In the genomic region with DNA sequence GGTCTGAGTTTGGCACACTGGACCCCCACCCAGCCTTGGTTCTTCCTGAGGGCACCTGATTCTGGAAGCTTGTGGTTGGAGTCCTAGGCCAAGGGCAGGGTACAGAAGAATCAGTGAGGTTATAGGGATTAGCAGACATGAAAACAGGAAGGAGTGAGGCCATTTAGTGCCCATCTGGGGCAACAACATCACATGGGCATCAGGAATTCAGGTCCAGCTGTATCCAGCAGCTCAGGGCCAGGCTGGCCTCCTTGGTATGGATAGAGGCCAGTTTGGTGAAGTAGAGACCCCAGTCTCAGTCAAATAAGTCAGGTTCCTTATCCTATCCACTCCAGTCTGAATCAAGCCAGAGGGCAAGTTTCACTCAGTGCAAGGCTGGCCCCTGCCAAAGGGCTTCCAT, we compare ENCODE assay signal across 24 cellular contexts. TPM values are rescaled to one million over a fixed set of nuclear protein-coding genes. Genes with fewer than 3 reads are reported as not detected.
DNase-seq lines count a peak whose midpoint lies in the region; ATAC-seq and TF ChIP-seq lines count a peak whose summit lies in the region.
"Had no signal": no experiment of that assay in that cellular context is flagged by ENCODE, and none has a peak within 500 bp of the region (broad histone marks: within the 10 kb centered on the region; RNA-seq: fewer than 3 reads in every experiment).

No MANE protein-coding gene starts in this region.

- H3K4me2 ChIP-seq in KMS-11: 0 out of 2 replicates have a peak overlapping the region, but pooled peaks have one; percentile 45
- no peak overlapping the region for H3K4me2 ChIP-seq in osteoblast (ENCODE audit: insufficient read depth, low read length)

- intact Hi-C loops in left ventricle myocardium inferior (cut with micrococcal nuclease): loop anchor here (2.0 kb wide), 1 partner anchor 51 kb away; no protein-coding TSS in a partner anchor

- H3K9me3 Mint-ChIP-seq in stimulated activated effector memory CD8-positive, alpha-beta T cell treated with anti-CD3 and anti-CD28 coated beads, Interleukin-12 subunit alpha, Interleukin-12 subunit beta, amount 100 ng/mL, for 72 hours: no peaks in the 10 kb centered on the region
- no peaks in the 10 kb centered on the region for H3K9me3 Mint-ChIP-seq in chondrocyte (ENCODE audit: low read depth)
- H3K9me3 Mint-ChIP-seq: CD8-positive, alpha-beta T cell; H9 had no signal

- H3K27me3 ChIP-seq in KMS-11 (ENCODE audit: insufficient read depth, low read depth) (no peaks in the 10 kb centered on the region), osteoblast (ENCODE audit: insufficient read depth, low read length) (no peaks in the 10 kb centered on the region), left ventricle myocardium inferior (ENCODE audit: low read depth) (peaks cover 72% of the 10 kb centered on the region)

- H3K36me3 Mint-ChIP-seq in T-helper 17 cell (ENCODE audit: low read depth): no peaks in the 10 kb centered on the region
- H3K36me3 Mint-ChIP-seq in stimulated activated effector memory CD8-positive, alpha-beta T cell treated with anti-CD3 and anti-CD28 coated beads, Interleukin-12 subunit alpha, Interleukin-12 subunit beta, amount 100 ng/mL, for 72 hours: peaks cover 24% of the 10 kb centered on the region
- H3K36me3 Mint-ChIP-seq in chondrocyte (ENCODE audit: low read depth): no peaks in the 10 kb centered on the region

- H3K27ac Mint-ChIP-seq in T-helper 17 cell (peak overlapping the region; percentile 24), chondrocyte (ENCODE audit: unreplicated experiment) (no peak overlapping the region)
- no peak overlapping the region for H3K27ac Mint-ChIP-seq in stimulated activated effector memory CD8-positive, alpha-beta T cell treated with anti-CD3 and anti-CD28 coated beads, Interleukin-12 subunit alpha, Interleukin-12 subunit beta, amount 100 ng/mL, for 72 hours
- H3K27ac Mint-ChIP-seq: CD8-positive, alpha-beta T cell had no signal

- DNase-seq in T-helper 17 cell: no peak
- peak; percentile 84 for DNase-seq in osteoblast (ENCODE audit: insufficient read length, low spot score, missing footprints)
- no peak for DNase-seq in stimulated activated effector memory CD8-positive, alpha-beta T cell treated with anti-CD3 and anti-CD28 coated beads, Interleukin-12 subunit alpha, Interleukin-12 subunit beta, amount 100 ng/mL, for 72 hours (ENCODE audit: low spot score in 2 of 2)
- DNase-seq in AG08396 (ENCODE audit: low spot score): no peak
- DNase-seq in chondrocyte (ENCODE audit: low spot score): no peak
- DNase-seq in left ventricle myocardium inferior: no peak
- DNase-seq: ACHN; CD8-positive, alpha-beta T cell; GDM1; H9; IMR-90; MM.1S; NCI-H1092; NCI-H2081; NK-92 treated with Interleukin-12 subunit alpha and Interleukin-12 subunit beta, amount 100 ng/mL, for 24 hours; PC-3; RPMI8226; T-helper 2 cell had no signal

- H3K27me3 Mint-ChIP-seq in T-helper 17 cell: no peaks in the 10 kb centered on the region
- peaks cover 25% of the 10 kb centered on the region for H3K27me3 Mint-ChIP-seq in chondrocyte (ENCODE audit: low read depth)

- H3K9ac ChIP-seq in KMS-11: no peak overlapping the region

- no peaks in the 10 kb centered on the region for H3K79me2 ChIP-seq in KMS-11 (ENCODE audit: insufficient read depth, low read depth)
- no peaks in the 10 kb centered on the region for H3K79me2 ChIP-seq in osteoblast (ENCODE audit: insufficient read depth, low read length)

- peaks cover 33% of the 10 kb centered on the region for H3K4me1 ChIP-seq in KMS-11 (ENCODE audit: low read depth, poor library complexity, severe bottlenecking)
- no peaks in the 10 kb centered on the region for H3K4me1 ChIP-seq in osteoblast (ENCODE audit: insufficient read depth, low read length)
- peaks cover 9% of the 10 kb centered on the region for H3K4me1 ChIP-seq in left ventricle myocardium inferior

- H3K4me1 Mint-ChIP-seq in T-helper 17 cell (peaks cover 22% of the 10 kb centered on the region), chondrocyte (ENCODE audit: low read depth) (peaks cover 3% of the 10 kb centered on the region)
- H3K4me1 Mint-ChIP-seq in stimulated activated effector memory CD8-positive, alpha-beta T cell treated with anti-CD3 and anti-CD28 coated beads, Interleukin-12 subunit alpha, Interleukin-12 subunit beta, amount 100 ng/mL, for 72 hours: peaks cover 24% of the 10 kb centered on the region

- no peak overlapping the region for H3K4me3 Mint-ChIP-seq in T-helper 17 cell
- no peak overlapping the region for H3K4me3 Mint-ChIP-seq in stimulated activated effector memory CD8-positive, alpha-beta T cell treated with anti-CD3 and anti-CD28 coated beads, Interleukin-12 subunit alpha, Interleukin-12 subunit beta, amount 100 ng/mL, for 72 hours
- no peak overlapping the region for H3K4me3 Mint-ChIP-seq in chondrocyte (ENCODE audit: unreplicated experiment)
- H3K4me3 Mint-ChIP-seq: CD8-positive, alpha-beta T cell; H9 had no signal

- H4K20me1 ChIP-seq in KMS-11 (ENCODE audit: insufficient read depth) (no peaks in the 10 kb centered on the region), osteoblast (ENCODE audit: insufficient read depth, low read length) (no peaks in the 10 kb centered on the region)

- H3K4me3 ChIP-seq in KMS-11 (IDR thresholded peaks at IDR 0.05; ENCODE audit: insufficient read depth, low read depth, low read length) (no peak overlapping the region), osteoblast (ENCODE audit: insufficient read depth, low read length) (no peak overlapping the region), left ventricle myocardium inferior (no peak overlapping the region)

- no peak for TF ChIP-seq CTCF in C4-2B (conservative IDR thresholded peaks at IDR 0.05)
- no peak for TF ChIP-seq CTCF in KMS-11 (conservative IDR thresholded peaks at IDR 0.05; ENCODE audit: low read depth, low read length)
- no peak for TF ChIP-seq CTCF in osteoblast (IDR thresholded peaks at IDR 0.05; ENCODE audit: extremely low read depth, low read depth, low read length)
- no peak for TF ChIP-seq CTCF in chondrocyte (IDR thresholded peaks at IDR 0.05)
- TF ChIP-seq CTCF in left ventricle myocardium inferior (IDR thresholded peaks at IDR 0.05; ENCODE audit: borderline replicate concordance): no peak

- H2AFZ ChIP-seq in KMS-11 (ENCODE audit: low read depth) (no peak overlapping the region), osteoblast (ENCODE audit: low read length) (no peak overlapping the region)

- no peak for ATAC-seq in T-helper 17 cell
- no peak for ATAC-seq in stimulated activated effector memory CD8-positive, alpha-beta T cell treated with anti-CD3 and anti-CD28 coated beads, Interleukin-12 subunit alpha, Interleukin-12 subunit beta, amount 100 ng/mL, for 72 hours
- ATAC-seq: CD8-positive, alpha-beta T cell had no signal

- H3K9me3 ChIP-seq in T-helper 17 cell (ENCODE audit: control insufficient read depth, low read length, poor library complexity, severe bottlenecking) (no peaks in the 10 kb centered on the region), osteoblast (ENCODE audit: low read depth, low read length) (no peaks in the 10 kb centered on the region), left ventricle myocardium inferior (replicated peaks) (no peaks in the 10 kb centered on the region)

- H3K27ac ChIP-seq in C4-2B (peak overlapping the region; percentile 68), KMS-11 (no peak overlapping the region; the same call in 1 of the 2 replicates), osteoblast (ENCODE audit: low read depth, low read length) (no peak overlapping the region), left ventricle myocardium inferior (replicated peaks) (no peak overlapping the region)
- H3K27ac ChIP-seq: HL-60 had no signal

- H3K36me3 ChIP-seq in KMS-11 (ENCODE audit: insufficient read depth) (no peaks in the 10 kb centered on the region), osteoblast (ENCODE audit: insufficient read depth, low read length) (no peaks in the 10 kb centered on the region), left ventricle myocardium inferior (no peaks in the 10 kb centered on the region)

RNA-seq across cellular contexts. Expression of gene RASAL1, which starts 36.2 kb away (rescaled TPM):
- total RNA-seq in T-helper 17 cell (under 1 TPM; 0.15 to 0.89 TPM), osteoblast (not detected in 2 replicates), chondrocyte (not detected in 3 replicates), left ventricle myocardium inferior (not detected)
- total RNA-seq: HT1080, IMR-90, LHCN-M2 had no signal

RNA-seq across cellular contexts. Expression of gene DTX1, which starts 42.8 kb away (rescaled TPM):
- total RNA-seq in T-helper 17 cell (10 to 100 TPM; 20.7 to 27.7 TPM), osteoblast (under 0.01 TPM in 2 replicates), chondrocyte (not detected in 3 replicates), left ventricle myocardium inferior (1.5 TPM)
- total RNA-seq: IMR-90, PC-3 had no signal

RNA-seq across cellular contexts. Expression of gene CFAP73, which starts 50.2 kb away (rescaled TPM):
- total RNA-seq in T-helper 17 cell: not detected
- not detected in 2 replicates for total RNA-seq in osteoblast
- total RNA-seq in chondrocyte: not detected in 3 replicates
- total RNA-seq in left ventricle myocardium inferior: not detected
- total RNA-seq: Daoy, H9, HT1080, IMR-90, LHCN-M2, PC-3 had no signal
